8 cellular contexts compared by ENCODE assay signal in the genomic region with DNA sequence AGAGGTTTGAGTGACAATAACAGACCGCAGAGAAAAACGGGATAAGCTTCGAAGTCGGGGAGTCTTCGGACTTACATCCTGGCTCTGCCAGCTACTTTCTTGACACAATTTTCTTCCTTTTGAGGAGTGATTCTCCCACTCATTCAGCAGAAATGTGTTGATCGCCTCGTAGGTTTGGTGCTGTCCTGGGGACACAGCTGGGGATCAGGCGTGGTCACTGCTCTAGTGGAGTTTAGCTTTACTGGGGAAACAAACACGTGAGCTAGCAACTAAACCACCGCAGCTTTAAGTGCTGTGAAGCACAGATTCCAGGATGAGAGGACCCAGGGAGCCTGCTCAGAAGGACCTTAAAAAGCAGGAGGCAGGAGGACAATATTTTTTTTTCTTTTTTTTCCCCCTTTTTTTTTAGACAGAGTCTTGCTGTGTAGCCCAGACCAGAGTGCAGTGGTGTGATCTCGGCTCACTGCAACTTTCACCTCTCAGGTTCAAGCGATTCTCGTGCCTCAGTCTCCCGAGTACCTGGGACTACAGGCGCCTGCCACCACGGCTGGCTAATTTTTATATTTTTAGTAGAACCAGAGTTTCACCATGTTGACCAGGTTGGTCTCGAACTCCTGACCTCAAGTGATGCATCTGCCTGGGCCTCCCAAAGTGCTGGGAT. TPM values are rescaled to one million over a fixed set of nuclear protein-coding genes. Genes with fewer than 3 reads are reported as not detected.
DNase-seq lines count a peak whose midpoint lies in the region; ATAC-seq, FAIRE-seq and TF ChIP-seq lines count a peak whose summit lies in the region.

No MANE protein-coding gene starts in this region.

- H3K4me2 ChIP-seq in GM12878 (ENCODE audit: control insufficient read depth, insufficient read depth) = peak overlapping the region; percentile 73

- no peaks in the 10 kb centered on the region for H3K27me3 ChIP-seq in GM12878 (replicated peaks in 1 of 2; ENCODE audit: control insufficient read depth in 2 of 2, insufficient read depth in 2 of 2, low read length in 1 of 2)
- no peaks in the 10 kb centered on the region for H3K27me3 ChIP-seq in testis

- POLR2A ChIA-PET in GM12878 (lab: Charles Lee) = interaction anchor here (0.5 to 2.6 kb wide), 21 partner anchors 9 to 198 kb away, joined by 3 to 19 read pairs (median 5); a partner anchor contains a TSS

- H3K9me3 ChIP-seq in GM12878 (replicated peaks; ENCODE audit: control insufficient read depth, insufficient read depth, low read length) (no peaks in the 10 kb centered on the region), testis (no peaks in the 10 kb centered on the region)

- in situ Hi-C loops in GM12878 (cut with MboI) = loop anchor here (5.0 kb wide), 3 partner anchors 133 to 432 kb away; a partner anchor contains a TSS

- TF ChIP-seq CTCF in AG10803 (conservative IDR thresholded peaks at IDR 0.05; ENCODE audit: low read length) (no peak), GM12878 (IDR thresholded peaks at IDR 0.05 in 2 of 3, conservative IDR thresholded peaks at IDR 0.05 in 1 of 3; ENCODE audit: control insufficient read depth in 2 of 3, extremely low read depth in 1 of 3, insufficient read depth in 1 of 3, low read depth in 3 of 3, low read length in 3 of 3) (no peak), testis (IDR thresholded peaks at IDR 0.05) (no peak)

- peak; percentile 13 for ATAC-seq in HG02759 (IDR thresholded peaks at IDR 0.05; ENCODE audit: unreplicated experiment)
- ATAC-seq in GM12878 = peak; percentile 1; the same call in 2 of the 3 replicates
- ATAC-seq in left lobe of liver = peak; percentile 0
- ATAC-seq in esophagus mucosa = no peak
- ATAC-seq in GM21360 (IDR thresholded peaks at IDR 0.05; ENCODE audit: unreplicated experiment) = no peak

- TF ChIP-seq EP300 in GM12878 (IDR thresholded peaks at IDR 0.05; ENCODE audit: borderline replicate concordance in 1 of 2, control insufficient read depth in 1 of 2, low read depth in 2 of 2, low read length in 2 of 2) = no peak

- peak overlapping the region; percentile 64 for H3K9ac ChIP-seq in GM12878 (ENCODE audit: control insufficient read depth, insufficient read depth, low read length)

- H3K27ac ChIP-seq in GM12878 (ENCODE audit: control insufficient read depth, insufficient read depth) = peak overlapping the region; percentile 63
- H3K27ac ChIP-seq in testis = peak overlapping the region in 1 of 2 donors; percentile 90

- RAD21 ChIA-PET in GM12878 (lab: Charles Lee; ENCODE audit: unreplicated experiment) = interaction anchor here (0.7 to 4.0 kb wide), 34 partner anchors 10 to 233 kb away, joined by 3 to 52 read pairs (median 4); a partner anchor contains a TSS

- H3K79me2 ChIP-seq in GM12878 (ENCODE audit: control insufficient read depth, insufficient read depth, low read length) = peaks cover 4% of the 10 kb centered on the region

- H3K4me3 ChIP-seq in AG10803 (ENCODE audit: low read length) = peak overlapping the region; percentile 56
- peak overlapping the region; percentile 69 for H3K4me3 ChIP-seq in GM12878
- H3K4me3 ChIP-seq in testis = peak overlapping the region; percentile 62 to 74

- 24% methylated on average over 17 of the region's 17 CpGs for WGBS in GM12878 (ENCODE audit: insufficient coverage, insufficient replicate concordance, low lambda C conversion rate, missing lambda C conversion rate)
- WGBS in testis, 2 donors = 34 to 37% methylated on average over 17 of the region's 17 CpGs

- TF ChIP-seq POLR2A in GM12878 (IDR thresholded peaks at IDR 0.05; ENCODE audit: low read depth, low read length) = no peak
- TF ChIP-seq POLR2A in testis (IDR thresholded peaks at IDR 0.05) = no peak

- H3K4me1 ChIP-seq in GM12878 (ENCODE audit: control insufficient read depth, insufficient read depth, low read length) (peaks cover 36% of the 10 kb centered on the region), testis (peaks cover 4% of the 10 kb centered on the region)

- no peak for TF ChIP-seq RAD21 in GM12878 (IDR thresholded peaks at IDR 0.05; ENCODE audit: insufficient read depth, low read depth, low read length)

- intact Hi-C loops in GM12878 (cut with micrococcal nuclease; ENCODE audit: unreplicated experiment) (no loop called here), testis (cut with DNase I; ENCODE audit: low total_unique reads) (loop anchor here (5.0 kb wide), 1 partner anchor 168 kb away; no protein-coding TSS in a partner anchor)

- H3K36me3 ChIP-seq in GM12878 (ENCODE audit: control insufficient read depth in 2 of 2, insufficient read depth in 2 of 2, low read length in 1 of 2) (peaks cover 1 to 10% of the 10 kb centered on the region in 2 experiments; a peak in 2 of 4 replicates), testis (ENCODE audit: low read depth, missing control alignments) (no peaks in the 10 kb centered on the region)

- CTCF ChIA-PET in GM12878 (lab: Yijun Ruan, JAX) = interaction anchor here (0.7 to 1.4 kb wide), 11 partner anchors 9 to 206 kb away, joined by 3 to 7 read pairs (median 4); no protein-coding TSS in a partner anchor

- peak; percentile 61 for DNase-seq in AG10803 (ENCODE audit: low read depth)
- DNase-seq in GM12878 (ENCODE audit: low read depth, low spot score) = no peak
- no peak for DNase-seq in left lobe of liver (ENCODE audit: low spot score)
- DNase-seq in testis = no peak
- DNase-seq in kidney tubule cell (ENCODE audit: low spot score) = no peak

- SMC1A ChIA-PET in GM12878 (lab: Charles Lee; ENCODE audit: uncharacterized antibody, unreplicated experiment) = interaction anchor here (0.6 to 3.8 kb wide), 32 partner anchors 9 to 439 kb away, joined by 3 to 22 read pairs (median 4); a partner anchor contains a TSS

- no peaks in the 10 kb centered on the region for H4K20me1 ChIP-seq in GM12878 (ENCODE audit: control insufficient read depth, insufficient read depth)

- peak overlapping the region; percentile 47 for H2AFZ ChIP-seq in GM12878 (ENCODE audit: control insufficient read depth, low read depth, low read length)

- no peak for FAIRE-seq in GM12878 (lab: Jason Lieb, UNC)

- BruUV-seq in GM12878 (replicated peaks; lab: Mats Ljungman, UMichigan) = TSS peak; percentile 97

TF ChIP-seq in GM12878, 131 proteins besides CTCF, POLR2A, EP300 and RAD21 (continues in another document):
- no peak for TF ChIP-seq POU2F2 (IDR thresholded peaks at IDR 0.05; ENCODE audit: borderline replicate concordance, low read depth, low read length)
- no peak for TF ChIP-seq SP1 (IDR thresholded peaks at IDR 0.05; ENCODE audit: low read depth, low read length)
- TF ChIP-seq YY1 (IDR thresholded peaks at IDR 0.05; ENCODE audit: low read depth, low read length) = no peak
- TF ChIP-seq TBL1XR1 (IDR thresholded peaks at IDR 0.05; ENCODE audit: low read depth, low read length) = no peak
- no peak for TF ChIP-seq IKZF2 (IDR thresholded peaks at IDR 0.05)
- TF ChIP-seq, protein P1, sequence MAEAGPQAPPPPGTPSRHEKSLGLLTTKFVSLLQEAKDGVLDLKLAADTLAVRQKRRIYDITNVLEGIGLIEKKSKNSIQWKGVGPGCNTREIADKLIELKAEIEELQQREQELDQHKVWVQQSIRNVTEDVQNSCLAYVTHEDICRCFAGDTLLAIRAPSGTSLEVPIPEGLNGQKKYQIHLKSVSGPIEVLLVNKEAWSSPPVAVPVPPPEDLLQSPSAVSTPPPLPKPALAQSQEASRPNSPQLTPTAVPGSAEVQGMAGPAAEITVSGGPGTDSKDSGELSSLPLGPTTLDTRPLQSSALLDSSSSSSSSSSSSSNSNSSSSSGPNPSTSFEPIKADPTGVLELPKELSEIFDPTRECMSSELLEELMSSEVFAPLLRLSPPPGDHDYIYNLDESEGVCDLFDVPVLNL (IDR thresholded peaks at IDR 0.05; ENCODE audit: low read depth, low read length) = no peak

RNA-seq across cellular contexts. Expression of a gene that starts 0.9 kb away (rescaled TPM):
- total RNA-seq in GM12878 (2013; cell fraction: nucleolus; rRNA removed) = 11.1 and 12.4 TPM in 2 replicates
- total RNA-seq in GM12878 (2014; rRNA removed) (49.6 and 56.9 TPM in 2 replicates), GM12878 (2014; rRNA removed; fragmentation: Illumina TruSeq; extraction: Trizol) (53.6 and 55.1 TPM in 2 replicates), GM12878 (2021) (46.7 and 53.3 TPM in 2 replicates), left lobe of liver (12.7 TPM), testis (10 to 100 TPM; 23.0 to 33.9 TPM), esophagus mucosa (21.5 TPM)
- polyA plus RNA-seq in GM12878 (2011; ENCODE audit: low read depth) = 33.6 TPM
- polyA plus RNA-seq in GM12878 (2011; rRNA removed) (64.3 and 74.9 TPM in 2 replicates), GM12878 (2014; fragmentation: Illumina TruSeq; extraction: Trizol) (51.5 and 66.9 TPM in 2 replicates), GM12878 (2014; fragmentation: Nextera tagmentation; extraction: Ambion mirVana) (10 to 100 TPM; 31.0 to 36.3 TPM), GM12878 (2014; rRNA removed) (62.8 and 65.7 TPM in 2 replicates), GM12878 (2016; fragmentation: Nextera tagmentation; extraction: Ambion mirVana) (10 to 100 TPM; 59.7 to 60.7 TPM), testis (ENCODE audit: insufficient read depth, low read depth, low replicate concordance) (41.1 TPM)
- polyA plus RNA-seq in GM12878 (2011; cell fraction: cytosol; rRNA removed) = 82.8 and 88.2 TPM in 2 replicates
- polyA plus RNA-seq in GM12878 (2011; cell fraction: nucleus; rRNA removed) = 47.6 and 55.6 TPM in 2 replicates
- polyA plus RNA-seq in GM12878 (2012) = 40.3 and 47.4 TPM in 2 replicates
- 36.2 and 42.1 TPM in 2 replicates for polyA minus RNA-seq in GM12878 (2011; rRNA and poly(A)+ RNA removed)
- polyA minus RNA-seq in GM12878 (2011; cell fraction: cytosol; rRNA and poly(A)+ RNA removed) = 20.0 and 22.7 TPM in 2 replicates
- polyA minus RNA-seq in GM12878 (2011; cell fraction: nucleus; rRNA and poly(A)+ RNA removed) = 8.1 and 12.7 TPM in 2 replicates

RNA-seq across cellular contexts. Expression of a gene that starts 49.8 kb away (rescaled TPM):
- total RNA-seq in GM12878 (2013; cell fraction: nucleolus; rRNA removed) = 4.6 and 6.3 TPM in 2 replicates
- total RNA-seq in GM12878 (2014; rRNA removed) (0.22 and 1.1 TPM in 2 replicates), GM12878 (2014; rRNA removed; fragmentation: Illumina TruSeq; extraction: Trizol) (0.18 and 0.40 TPM in 2 replicates), GM12878 (2021) (0.80 and 2.2 TPM in 2 replicates), left lobe of liver (2.1 TPM), testis (10 to 100 TPM; 20.7 to 35.6 TPM), esophagus mucosa (not detected)
- polyA plus RNA-seq in GM12878 (2011; ENCODE audit: low read depth) = 0.26 TPM
- polyA plus RNA-seq in GM12878 (2011; rRNA removed) (0.66 and 0.68 TPM in 2 replicates), GM12878 (2014; fragmentation: Illumina TruSeq; extraction: Trizol) (0.19 and 0.93 TPM in 2 replicates), GM12878 (2014; fragmentation: Nextera tagmentation; extraction: Ambion mirVana) (under 1 TPM; 0.47 to 0.64 TPM), GM12878 (2014; rRNA removed) (1.1 and 1.8 TPM in 2 replicates), GM12878 (2016; fragmentation: Nextera tagmentation; extraction: Ambion mirVana) (under 1 TPM in 1 of 2 experiments, not detected in 1; 0.79 TPM), testis (ENCODE audit: insufficient read depth, low read depth, low replicate concordance) (69.1 TPM)
- polyA plus RNA-seq in GM12878 (2011; cell fraction: cytosol; rRNA removed) = 0.85 and 0.92 TPM in 2 replicates
- 1.8 and 2.1 TPM in 2 replicates for polyA plus RNA-seq in GM12878 (2011; cell fraction: nucleus; rRNA removed)
- polyA plus RNA-seq in GM12878 (2012) = 0.48 and 1.1 TPM in 2 replicates
- polyA minus RNA-seq in GM12878 (2011; rRNA and poly(A)+ RNA removed) = 0.44 and 0.82 TPM in 2 replicates
- polyA minus RNA-seq in GM12878 (2011; cell fraction: cytosol; rRNA and poly(A)+ RNA removed) = not detected in 2 replicates
- 0.48 TPM in 1 of 2 replicates, not detected in the other for polyA minus RNA-seq in GM12878 (2011; cell fraction: nucleus; rRNA and poly(A)+ RNA removed)

Comparison
In these comparisons a context has a peak if more than half of its experiments do, and no peak if none do; other contexts are left out.
1. ATAC-seq: peak in HG02759 (single experiment), GM12878 (single experiment) and left lobe of liver (single experiment); none in esophagus mucosa (single experiment) and GM21360 (single experiment).
2. Peak in every context shown above with its lines, with median percentiles within 50 percentile points of each other: H3K4me3 ChIP-seq.